In the genomic region with DNA sequence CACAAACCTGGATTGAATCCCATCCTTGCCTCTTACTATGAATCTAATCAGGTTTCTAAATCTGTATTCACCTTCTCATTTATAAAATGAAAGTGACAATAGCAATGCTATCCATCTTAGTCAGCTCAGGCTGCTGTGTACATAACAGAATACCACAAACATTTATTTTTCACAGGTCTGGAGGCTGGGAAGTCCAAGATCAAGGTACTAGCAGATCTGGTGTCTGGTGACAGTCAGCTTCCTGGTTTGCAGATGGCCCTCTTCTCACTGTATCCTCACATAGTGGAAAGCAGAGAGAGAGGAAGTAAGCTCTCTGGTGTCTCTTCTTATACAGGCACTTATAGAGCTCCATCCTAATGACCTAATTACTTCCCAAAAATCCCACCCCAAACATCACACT, we compare ENCODE assay signal across 1 cellular context.
TF ChIP-seq lines count a peak whose summit lies in the region.

No MANE protein-coding gene starts in this region.

TF ChIP-seq in GM12878, 131 proteins besides CTCF, POLR2A, EP300 and RAD21 (continued from another document):
- TF ChIP-seq, protein P1, sequence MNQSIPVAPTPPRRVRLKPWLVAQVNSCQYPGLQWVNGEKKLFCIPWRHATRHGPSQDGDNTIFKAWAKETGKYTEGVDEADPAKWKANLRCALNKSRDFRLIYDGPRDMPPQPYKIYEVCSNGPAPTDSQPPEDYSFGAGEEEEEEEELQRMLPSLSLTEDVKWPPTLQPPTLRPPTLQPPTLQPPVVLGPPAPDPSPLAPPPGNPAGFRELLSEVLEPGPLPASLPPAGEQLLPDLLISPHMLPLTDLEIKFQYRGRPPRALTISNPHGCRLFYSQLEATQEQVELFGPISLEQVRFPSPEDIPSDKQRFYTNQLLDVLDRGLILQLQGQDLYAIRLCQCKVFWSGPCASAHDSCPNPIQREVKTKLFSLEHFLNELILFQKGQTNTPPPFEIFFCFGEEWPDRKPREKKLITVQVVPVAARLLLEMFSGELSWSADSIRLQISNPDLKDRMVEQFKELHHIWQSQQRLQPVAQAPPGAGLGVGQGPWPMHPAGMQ (IDR thresholded peaks at IDR 0.05; ENCODE audit: borderline replicate concordance) = no peak
- no peak for TF ChIP-seq MYC (IDR thresholded peaks at IDR 0.05; ENCODE audit: insufficient read depth, insufficient read length, insufficient replicate concordance, low read length, severe bottlenecking)
- peak; percentile 40 for TF ChIP-seq IKZF1 (conservative IDR thresholded peaks at IDR 0.05)
- no peak for TF ChIP-seq MTA3 (IDR thresholded peaks at IDR 0.05; ENCODE audit: borderline replicate concordance, low read length)
- TF ChIP-seq CREB1 (IDR thresholded peaks at IDR 0.05; ENCODE audit: low read depth) = 0 out of 2 replicates have a peak, but pooled peaks have one; percentile 39
- TF ChIP-seq NBN (IDR thresholded peaks at IDR 0.05) = no peak
- TF ChIP-seq, protein P2, sequence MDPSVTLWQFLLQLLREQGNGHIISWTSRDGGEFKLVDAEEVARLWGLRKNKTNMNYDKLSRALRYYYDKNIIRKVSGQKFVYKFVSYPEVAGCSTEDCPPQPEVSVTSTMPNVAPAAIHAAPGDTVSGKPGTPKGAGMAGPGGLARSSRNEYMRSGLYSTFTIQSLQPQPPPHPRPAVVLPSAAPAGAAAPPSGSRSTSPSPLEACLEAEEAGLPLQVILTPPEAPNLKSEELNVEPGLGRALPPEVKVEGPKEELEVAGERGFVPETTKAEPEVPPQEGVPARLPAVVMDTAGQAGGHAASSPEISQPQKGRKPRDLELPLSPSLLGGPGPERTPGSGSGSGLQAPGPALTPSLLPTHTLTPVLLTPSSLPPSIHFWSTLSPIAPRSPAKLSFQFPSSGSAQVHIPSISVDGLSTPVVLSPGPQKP (IDR thresholded peaks at IDR 0.05; ENCODE audit: low read depth, low read length) = no peak
- no peak for TF ChIP-seq ZNF274 (IDR thresholded peaks at IDR 0.05; ENCODE audit: insufficient read depth, insufficient read length)
- no peak for TF ChIP-seq CREM (IDR thresholded peaks at IDR 0.05; ENCODE audit: low read depth)
- TF ChIP-seq, protein P3, sequence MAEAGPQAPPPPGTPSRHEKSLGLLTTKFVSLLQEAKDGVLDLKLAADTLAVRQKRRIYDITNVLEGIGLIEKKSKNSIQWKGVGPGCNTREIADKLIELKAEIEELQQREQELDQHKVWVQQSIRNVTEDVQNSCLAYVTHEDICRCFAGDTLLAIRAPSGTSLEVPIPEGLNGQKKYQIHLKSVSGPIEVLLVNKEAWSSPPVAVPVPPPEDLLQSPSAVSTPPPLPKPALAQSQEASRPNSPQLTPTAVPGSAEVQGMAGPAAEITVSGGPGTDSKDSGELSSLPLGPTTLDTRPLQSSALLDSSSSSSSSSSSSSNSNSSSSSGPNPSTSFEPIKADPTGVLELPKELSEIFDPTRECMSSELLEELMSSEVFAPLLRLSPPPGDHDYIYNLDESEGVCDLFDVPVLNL (IDR thresholded peaks at IDR 0.05; ENCODE audit: low read depth, low read length) = no peak
- no peak for TF ChIP-seq KDM1A (IDR thresholded peaks at IDR 0.05; ENCODE audit: borderline replicate concordance)
- TF ChIP-seq BHLHE40 (IDR thresholded peaks at IDR 0.05; ENCODE audit: borderline replicate concordance in 1 of 2, low read depth in 2 of 2, low read length in 1 of 2) = peak in 1 of 2 experiments; percentile 25; a peak in 1 of 4 replicates
- no peak for TF ChIP-seq ZNF217 (IDR thresholded peaks at IDR 0.05)
- no peak for TF ChIP-seq POLR2AphosphoS5 (IDR thresholded peaks at IDR 0.05; ENCODE audit: low read length)
- no peak for TF ChIP-seq RAD51 (IDR thresholded peaks at IDR 0.05)
- no peak for TF ChIP-seq HDAC6 (IDR thresholded peaks at IDR 0.05; ENCODE audit: unreplicated experiment)
- TF ChIP-seq, protein P4, sequence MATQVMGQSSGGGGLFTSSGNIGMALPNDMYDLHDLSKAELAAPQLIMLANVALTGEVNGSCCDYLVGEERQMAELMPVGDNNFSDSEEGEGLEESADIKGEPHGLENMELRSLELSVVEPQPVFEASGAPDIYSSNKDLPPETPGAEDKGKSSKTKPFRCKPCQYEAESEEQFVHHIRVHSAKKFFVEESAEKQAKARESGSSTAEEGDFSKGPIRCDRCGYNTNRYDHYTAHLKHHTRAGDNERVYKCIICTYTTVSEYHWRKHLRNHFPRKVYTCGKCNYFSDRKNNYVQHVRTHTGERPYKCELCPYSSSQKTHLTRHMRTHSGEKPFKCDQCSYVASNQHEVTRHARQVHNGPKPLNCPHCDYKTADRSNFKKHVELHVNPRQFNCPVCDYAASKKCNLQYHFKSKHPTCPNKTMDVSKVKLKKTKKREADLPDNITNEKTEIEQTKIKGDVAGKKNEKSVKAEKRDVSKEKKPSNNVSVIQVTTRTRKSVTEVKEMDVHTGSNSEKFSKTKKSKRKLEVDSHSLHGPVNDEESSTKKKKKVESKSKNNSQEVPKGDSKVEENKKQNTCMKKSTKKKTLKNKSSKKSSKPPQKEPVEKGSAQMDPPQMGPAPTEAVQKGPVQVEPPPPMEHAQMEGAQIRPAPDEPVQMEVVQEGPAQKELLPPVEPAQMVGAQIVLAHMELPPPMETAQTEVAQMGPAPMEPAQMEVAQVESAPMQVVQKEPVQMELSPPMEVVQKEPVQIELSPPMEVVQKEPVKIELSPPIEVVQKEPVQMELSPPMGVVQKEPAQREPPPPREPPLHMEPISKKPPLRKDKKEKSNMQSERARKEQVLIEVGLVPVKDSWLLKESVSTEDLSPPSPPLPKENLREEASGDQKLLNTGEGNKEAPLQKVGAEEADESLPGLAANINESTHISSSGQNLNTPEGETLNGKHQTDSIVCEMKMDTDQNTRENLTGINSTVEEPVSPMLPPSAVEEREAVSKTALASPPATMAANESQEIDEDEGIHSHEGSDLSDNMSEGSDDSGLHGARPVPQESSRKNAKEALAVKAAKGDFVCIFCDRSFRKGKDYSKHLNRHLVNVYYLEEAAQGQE (IDR thresholded peaks at IDR 0.05; ENCODE audit: low read depth, low read length) = no peak
- no peak for TF ChIP-seq SREBF2 (IDR thresholded peaks at IDR 0.05; ENCODE audit: low read length)
- TF ChIP-seq ETV6 (conservative IDR thresholded peaks at IDR 0.05 in 1 of 2, IDR thresholded peaks at IDR 0.05 in 1 of 2; ENCODE audit: borderline replicate concordance in 1 of 2, low read depth in 1 of 2) = peak in 1 of 2 experiments; percentile 25; a peak in 1 of 4 replicates
- TF ChIP-seq, protein P5, sequence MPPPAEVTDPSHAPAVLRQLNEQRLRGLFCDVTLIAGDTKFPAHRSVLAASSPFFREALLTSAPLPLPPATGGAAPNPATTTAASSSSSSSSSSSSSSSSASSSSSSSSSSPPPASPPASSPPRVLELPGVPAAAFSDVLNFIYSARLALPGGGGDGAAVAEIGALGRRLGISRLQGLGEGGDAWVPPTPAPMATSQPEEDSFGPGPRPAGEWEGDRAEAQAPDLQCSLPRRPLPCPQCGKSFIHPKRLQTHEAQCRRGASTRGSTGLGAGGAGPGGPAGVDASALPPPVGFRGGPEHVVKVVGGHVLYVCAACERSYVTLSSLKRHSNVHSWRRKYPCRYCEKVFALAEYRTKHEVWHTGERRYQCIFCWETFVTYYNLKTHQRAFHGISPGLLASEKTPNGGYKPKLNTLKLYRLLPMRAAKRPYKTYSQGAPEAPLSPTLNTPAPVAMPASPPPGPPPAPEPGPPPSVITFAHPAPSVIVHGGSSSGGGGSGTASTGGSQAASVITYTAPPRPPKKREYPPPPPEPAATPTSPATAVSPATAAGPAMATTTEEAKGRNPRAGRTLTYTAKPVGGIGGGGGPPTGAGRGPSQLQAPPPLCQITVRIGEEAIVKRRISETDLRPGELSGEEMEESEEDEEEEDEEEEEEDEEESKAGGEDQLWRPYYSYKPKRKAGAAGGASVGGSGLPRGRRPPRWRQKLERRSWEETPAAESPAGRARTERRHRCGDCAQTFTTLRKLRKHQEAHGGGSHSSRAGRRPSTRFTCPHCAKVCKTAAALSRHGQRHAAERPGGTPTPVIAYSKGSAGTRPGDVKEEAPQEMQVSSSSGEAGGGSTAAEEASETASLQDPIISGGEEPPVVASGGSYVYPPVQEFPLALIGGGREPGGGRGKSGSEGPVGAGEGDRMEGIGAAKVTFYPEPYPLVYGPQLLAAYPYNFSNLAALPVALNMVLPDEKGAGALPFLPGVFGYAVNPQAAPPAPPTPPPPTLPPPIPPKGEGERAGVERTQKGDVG (CRISPR knock-in tag; IDR thresholded peaks at IDR 0.05) = no peak
